In the genomic region with DNA sequence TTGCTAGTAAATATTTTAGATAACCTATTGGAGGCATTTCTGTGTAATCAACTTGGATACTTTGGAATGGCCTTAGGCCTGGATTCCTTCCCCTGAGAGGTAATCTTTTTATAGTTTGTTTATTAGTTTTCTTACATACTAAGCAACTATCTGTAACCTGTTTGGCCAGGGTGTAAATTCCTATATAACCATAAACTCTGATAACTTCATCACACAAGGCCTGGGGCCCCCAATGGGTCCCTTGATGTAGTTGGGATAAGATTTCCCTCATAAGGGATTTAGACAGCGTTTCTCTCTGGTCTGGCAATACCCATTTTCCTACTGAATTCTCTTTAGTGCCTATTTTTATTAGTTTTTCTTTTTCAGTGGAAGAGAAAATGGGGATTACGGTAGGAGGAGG, we compare ENCODE assay signal across 16 cellular contexts. TPM values are rescaled to one million over a fixed set of nuclear protein-coding genes. Genes with fewer than 3 reads are reported as not detected.
DNase-seq lines count a peak whose midpoint lies in the region; TF ChIP-seq lines count a peak whose summit lies in the region.
"Had no signal": no experiment of that assay in that cellular context is flagged by ENCODE, and none has a peak within 500 bp of the region (broad histone marks: within the 10 kb centered on the region; RNA-seq: fewer than 3 reads in every experiment).

No MANE protein-coding gene starts in this region.

- no peaks in the 10 kb centered on the region for H3K9me3 ChIP-seq in hepatocyte (ENCODE audit: low read depth)
- peaks cover 0 to 5% of the 10 kb centered on the region in 2 donors for H3K9me3 ChIP-seq in transverse colon

- H3K4me3 ChIP-seq in hepatocyte (no peak overlapping the region), transverse colon (no peak overlapping the region)

- TF ChIP-seq POLR2A in transverse colon (IDR thresholded peaks at IDR 0.05) = no peak

- H3K27ac ChIP-seq in hepatocyte (peak overlapping the region; percentile 89), transverse colon (no peak overlapping the region)
- H3K27ac ChIP-seq: C4-2B had no signal

- H3K27me3 ChIP-seq in hepatocyte (no peaks in the 10 kb centered on the region), transverse colon (no peaks in the 10 kb centered on the region)

- DNase-seq in HT-29 (ENCODE audit: low spot score) (peak; percentile 8), hepatocyte (ENCODE audit: low spot score) (peak; percentile 58), transverse colon (peak; percentile 10), G401 (ENCODE audit: low spot score) (no peak)
- no peak for DNase-seq in activated CD8-positive, alpha-beta memory T cell treated with anti-CD3 and anti-CD28 coated beads, Interleukin-2, amount 50 U/mL, for 4 hours
- no peak for DNase-seq in central memory CD4-positive, alpha-beta T cell
- DNase-seq: ACHN; CD4-positive, alpha-beta T cell; DMS153; DMS79; GF-D8; H9 had no signal

- H3K36me3 ChIP-seq in hepatocyte (replicated peaks; ENCODE audit: insufficient read depth, low read depth) (no peaks in the 10 kb centered on the region), transverse colon (no peaks in the 10 kb centered on the region)

- H3K79me2 ChIP-seq in hepatocyte = no peaks in the 10 kb centered on the region

- peak overlapping the region; percentile 31 for H3K4me2 ChIP-seq in hepatocyte

- H3K4me1 ChIP-seq in hepatocyte (ENCODE audit: insufficient read depth) = peaks cover 14% of the 10 kb centered on the region
- H3K4me1 ChIP-seq in transverse colon = no peaks in the 10 kb centered on the region

- TF ChIP-seq CTCF in hepatocyte (IDR thresholded peaks at IDR 0.05; ENCODE audit: poor library complexity) (no peak), transverse colon (IDR thresholded peaks at IDR 0.05) (no peak)

- no peak overlapping the region for H2AFZ ChIP-seq in hepatocyte

- intact Hi-C loops in transverse colon (cut with DNase I; ENCODE audit: low total_unique reads) = no loop called here

- in situ Hi-C loops in transverse colon (cut with MboI; ENCODE audit: low pct_ligation_motif_present in 1 of 4, low pct_unique_long_range_greater_than_20kb in 1 of 4, low sequenced_read_pairs in 3 of 4) = no loop called here
- in situ Hi-C loops in G401 (cut with HindIII; ENCODE audit: low sequenced_read_pairs) = no loop called here

- no peaks in the 10 kb centered on the region for H4K20me1 ChIP-seq in hepatocyte (ENCODE audit: insufficient read depth, poor library complexity, severe bottlenecking)

- 61% methylated on average over 2 of the region's 2 CpGs for WGBS in hepatocyte (ENCODE audit: low lambda C conversion rate, missing lambda C conversion rate)
- WGBS in transverse colon (ENCODE audit: low coverage in 1 of 2), 2 donors = 24 to 49% methylated on average over 2 of the region's 2 CpGs

- no peaks in the 10 kb centered on the region for H3K9me2 ChIP-seq in hepatocyte (replicated peaks; ENCODE audit: insufficient read depth)

- TF ChIP-seq EP300 in transverse colon (IDR thresholded peaks at IDR 0.05; ENCODE audit: low read depth) = no peak

RNA-seq across cellular contexts. Expression of a gene that starts 7.5 kb away (rescaled TPM):
- total RNA-seq in HT-29 (2014; rRNA removed; shearing (Covaris generic)) = not detected in 2 replicates
- 0.10 TPM in 1 of 2 replicates, not detected in the other for total RNA-seq in hepatocyte
- not detected in 2 replicates for polyA plus RNA-seq in hepatocyte
- not detected for total RNA-seq in transverse colon
- total RNA-seq in G401 (2014; rRNA removed; shearing (Covaris generic)) = not detected in 2 replicates
- total RNA-seq: CD4-positive, alpha-beta T cell; Daoy had no signal
- polyA plus RNA-seq: BJ had no signal

RNA-seq across cellular contexts. Expression of a gene that starts 37.6 kb away (rescaled TPM):
- total RNA-seq in HT-29 (2014; rRNA removed; shearing (Covaris generic)) = not detected in 2 replicates
- not detected in 2 replicates for total RNA-seq in hepatocyte
- not detected in 2 replicates for polyA plus RNA-seq in hepatocyte
- total RNA-seq in transverse colon = not detected
- total RNA-seq in G401 (2014; rRNA removed; shearing (Covaris generic)) = not detected in 2 replicates
- total RNA-seq: CD4-positive, alpha-beta T cell; Daoy; H1; H9 had no signal

Comparison
In these comparisons a context has a peak if more than half of its experiments do, and no peak if none do; other contexts are left out.
1. DNase-seq: peak in HT-29 (single experiment), hepatocyte (single experiment) and transverse colon (single experiment); none in activated CD8-positive, alpha-beta memory T cell treated with anti-CD3 and anti-CD28 coated beads, Interleukin-2, amount 50 U/mL, for 4 hours (single experiment), G401 (single experiment) and central memory CD4-positive, alpha-beta T cell (single experiment).